Comparison of ENCODE assay signal across 28 cellular contexts in the genomic region with DNA sequence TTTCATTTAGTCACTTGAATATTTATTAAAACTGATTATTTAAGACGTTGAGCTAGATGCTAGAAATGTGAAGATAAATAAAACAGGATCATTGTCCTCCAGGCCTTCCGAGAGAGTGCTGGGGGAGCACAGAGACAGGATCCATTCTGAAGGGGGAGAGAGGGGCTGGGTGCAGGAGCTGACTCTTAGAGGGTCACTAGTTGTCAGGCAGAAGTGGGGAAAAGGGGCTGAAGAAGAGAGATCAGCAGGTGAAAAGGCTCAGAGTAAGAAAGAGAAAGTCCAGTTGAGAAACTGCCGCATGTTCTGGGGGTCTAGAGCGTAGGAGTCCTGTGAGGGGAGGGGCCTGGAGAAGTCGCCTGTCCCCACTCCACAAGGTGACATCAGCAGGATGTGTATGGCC.
"Had no signal": no experiment of that assay in that cellular context is flagged by ENCODE, and none has a peak within 500 bp of the region (broad histone marks: within the 10 kb centered on the region; RNA-seq: fewer than 3 reads in every experiment).

No MANE protein-coding gene starts in this region.

- H3K4me3 ChIP-seq: colonic mucosa, esophagus squamous epithelium, gastrocnemius medialis, heart right ventricle, left lung, lower lobe of right lung, mucosa of descending colon had no signal

- ATAC-seq: effector memory CD8-positive, alpha-beta T cell; esophagus mucosa; gastrocnemius medialis; heart right ventricle; left cardiac atrium; left lung; left ventricle myocardium superior; lower lobe of right lung; mucosa of descending colon had no signal

- H3K9me3 ChIP-seq: colonic mucosa, gastrocnemius medialis had no signal

- H3K27me3 ChIP-seq: colonic mucosa, esophagus squamous epithelium, gastrocnemius medialis, left lung had no signal

- H3K4me1 ChIP-seq: colonic mucosa, esophagus squamous epithelium, gastrocnemius medialis, heart right ventricle, left lung, lower lobe of right lung had no signal

- H3K27me3 Mint-ChIP-seq: dendritic cell treated with granulocyte-macrophage colony-stimulating factor and Interleukin-4, amounts not matched to agents 40 ng/mL and 50 ng/mL, for 4 days; effector memory CD8-positive, alpha-beta T cell; naive B cell had no signal

- H3K4me3 Mint-ChIP-seq: dendritic cell treated with granulocyte-macrophage colony-stimulating factor and Interleukin-4, amounts not matched to agents 40 ng/mL and 50 ng/mL, for 4 days; effector memory CD8-positive, alpha-beta T cell; endodermal cell; mesothelial cell of epicardium; naive B cell had no signal

- H3K36me3 ChIP-seq: colonic mucosa, esophagus squamous epithelium, gastrocnemius medialis, heart right ventricle, left lung, lower lobe of right lung had no signal

- H3K36me3 Mint-ChIP-seq: mesothelial cell of epicardium had no signal

- H3K4me1 Mint-ChIP-seq: mesothelial cell of epicardium, naive B cell had no signal

- H3K27ac Mint-ChIP-seq: dendritic cell treated with granulocyte-macrophage colony-stimulating factor and Interleukin-4, amounts not matched to agents 40 ng/mL and 50 ng/mL, for 4 days; effector memory CD8-positive, alpha-beta T cell; endodermal cell; mesothelial cell of epicardium had no signal

- H3K27ac ChIP-seq: colonic mucosa, epithelial cell of prostate, esophagus squamous epithelium, gastrocnemius medialis, heart right ventricle, left lung, lower lobe of right lung had no signal

- DNase-seq: colonic mucosa; cortex of kidney; effector CD8-positive, alpha-beta T cell; effector memory CD8-positive, alpha-beta T cell; erythroblast; esophagus squamous epithelium; foreskin fibroblast; foreskin melanocyte; gastrocnemius medialis; glutamatergic neuron; head of caudate nucleus; heart right ventricle; hippocampal formation; left cardiac atrium; left lung; left ventricle myocardium superior; lower lobe of right lung; mesenchymal stem cell; mucosa of descending colon; naive B cell had no signal

- FAIRE-seq: endometrium, islet of Langerhans, keratinocyte had no signal
